1 cellular context compared by ENCODE assay signal in genomic region chr7:101620991-101621390, GRCh38.
TF ChIP-seq lines count a peak whose summit lies in the region.

No MANE protein-coding gene starts in this region.

TF ChIP-seq in SK-N-SH, 30 proteins besides CTCF, POLR2A, EP300 and RAD21 (continued from another document):
- TF ChIP-seq IRF3 (IDR thresholded peaks at IDR 0.05; ENCODE audit: low read depth, low read length) (no peak), SMC3 (IDR thresholded peaks at IDR 0.05; ENCODE audit: low read depth, low read length) (no peak), ELF1 (IDR thresholded peaks at IDR 0.05) (no peak), RXRA (IDR thresholded peaks at IDR 0.05; ENCODE audit: borderline replicate concordance, low read depth) (no peak), TEAD4 (IDR thresholded peaks at IDR 0.05; ENCODE audit: borderline replicate concordance, insufficient read depth) (no peak)
